Comparison of ENCODE assay signal across 11 cellular contexts in genomic region chr15:66713843-66714508, GRCh38. TPM values are rescaled to one million over a fixed set of nuclear protein-coding genes. Genes with fewer than 3 reads are reported as not detected.
DNase-seq lines count a peak whose midpoint lies in the region; ATAC-seq and TF ChIP-seq lines count a peak whose summit lies in the region.
"Had no signal": no experiment of that assay in that cellular context is flagged by ENCODE, and none has a peak within 500 bp of the region (broad histone marks: within the 10 kb centered on the region; RNA-seq: fewer than 3 reads in every experiment).

No MANE protein-coding gene starts in this region.

- peak overlapping the region; percentile 53 for H3K27ac Mint-ChIP-seq in osteocyte (ENCODE audit: unreplicated experiment)
- H3K27ac Mint-ChIP-seq: stimulated activated effector memory CD8-positive, alpha-beta T cell treated with anti-CD3 and anti-CD28 coated beads, Interleukin-12 subunit alpha, Interleukin-12 subunit beta, amount 100 ng/mL, for 72 hours had no signal

- no peak overlapping the region for H3K4me3 Mint-ChIP-seq in osteocyte (ENCODE audit: unreplicated experiment)
- H3K4me3 Mint-ChIP-seq: neural crest cell; stimulated activated effector memory CD8-positive, alpha-beta T cell treated with anti-CD3 and anti-CD28 coated beads, Interleukin-12 subunit alpha, Interleukin-12 subunit beta, amount 100 ng/mL, for 72 hours had no signal

- H3K27me3 ChIP-seq in effector memory CD4-positive, alpha-beta T cell (replicated peaks; ENCODE audit: control insufficient read depth, insufficient read depth, low read length, poor library complexity, severe bottlenecking), result no peaks in the 10 kb centered on the region
- H3K27me3 ChIP-seq in dorsolateral prefrontal cortex, result no peaks in the 10 kb centered on the region

- no peaks in the 10 kb centered on the region for H3K36me3 ChIP-seq in effector memory CD4-positive, alpha-beta T cell (ENCODE audit: control insufficient read depth, insufficient read depth, low read length)

- no peaks in the 10 kb centered on the region for H3K9me3 Mint-ChIP-seq in osteocyte (ENCODE audit: unreplicated experiment)
- H3K9me3 Mint-ChIP-seq: neural crest cell; stimulated activated effector memory CD8-positive, alpha-beta T cell treated with anti-CD3 and anti-CD28 coated beads, Interleukin-12 subunit alpha, Interleukin-12 subunit beta, amount 100 ng/mL, for 72 hours had no signal

- H3K27ac ChIP-seq in effector memory CD4-positive, alpha-beta T cell (ENCODE audit: insufficient read depth, low read length, poor library complexity, severe bottlenecking), result no peak overlapping the region
- peak overlapping the region in 4 of 59 donors; percentile 1 to 41 (median 18) for H3K27ac ChIP-seq in dorsolateral prefrontal cortex

- DNase-seq in GM10266 (ENCODE audit: extremely low spot score) (peak; percentile 64), OCI-M1 (lab: John Stamatoyannopoulos, UW) (peak; percentile 72), osteocyte (ENCODE audit: extremely low spot score, unreplicated experiment) (no peak), DMS153 (lab: John Stamatoyannopoulos, UW) (no peak), dorsolateral prefrontal cortex (no peak)
- DNase-seq in activated CD4-positive, alpha-beta T cell treated with anti-CD3 and anti-CD28 coated beads for 1 hour, result no peak
- no peak for DNase-seq in effector memory CD4-positive, alpha-beta T cell
- DNase-seq: SHP77 had no signal

- H3K9me3 ChIP-seq in effector memory CD4-positive, alpha-beta T cell (ENCODE audit: control insufficient read depth, low read length), result no peaks in the 10 kb centered on the region

- peaks cover 29% of the 10 kb centered on the region for H3K4me1 Mint-ChIP-seq in osteocyte (ENCODE audit: unreplicated experiment)
- H3K4me1 Mint-ChIP-seq: stimulated activated effector memory CD8-positive, alpha-beta T cell treated with anti-CD3 and anti-CD28 coated beads, Interleukin-12 subunit alpha, Interleukin-12 subunit beta, amount 100 ng/mL, for 72 hours had no signal

- H3K36me3 Mint-ChIP-seq in osteocyte (ENCODE audit: unreplicated experiment), result peaks cover 23% of the 10 kb centered on the region
- H3K36me3 Mint-ChIP-seq: stimulated activated effector memory CD8-positive, alpha-beta T cell treated with anti-CD3 and anti-CD28 coated beads, Interleukin-12 subunit alpha, Interleukin-12 subunit beta, amount 100 ng/mL, for 72 hours had no signal

- TF ChIP-seq CTCF in GM10266 (IDR thresholded peaks at IDR 0.05; ENCODE audit: control insufficient read depth, insufficient read depth, low read depth, missing control alignments) (no peak), osteocyte (IDR thresholded peaks at IDR 0.05) (no peak), dorsolateral prefrontal cortex (IDR thresholded peaks at IDR 0.05 in 54 of 56, conservative IDR thresholded peaks at IDR 0.05 in 2 of 56; ENCODE audit: low read depth in 1 of 56, partially characterized antibody in 56 of 56) (no peak)

- H3K4me3 ChIP-seq in effector memory CD4-positive, alpha-beta T cell (ENCODE audit: insufficient read depth, low read depth, low read length, poor library complexity, severe bottlenecking), result no peak overlapping the region
- H3K4me3 ChIP-seq in dorsolateral prefrontal cortex, result no peak overlapping the region

- no peaks in the 10 kb centered on the region for H3K27me3 Mint-ChIP-seq in osteocyte (ENCODE audit: unreplicated experiment)

- no peaks in the 10 kb centered on the region for H3K4me1 ChIP-seq in effector memory CD4-positive, alpha-beta T cell (ENCODE audit: control insufficient read depth, insufficient read depth, low read length, poor library complexity, severe bottlenecking)

- ATAC-seq in GM21619 (IDR thresholded peaks at IDR 0.05; ENCODE audit: unreplicated experiment), result peak; percentile 72
- ATAC-seq: stimulated activated effector memory CD8-positive, alpha-beta T cell treated with anti-CD3 and anti-CD28 coated beads, Interleukin-12 subunit alpha, Interleukin-12 subunit beta, amount 100 ng/mL, for 72 hours had no signal

- intact Hi-C loops in dorsolateral prefrontal cortex (cut with DNase I), result no loop called here

RNA-seq across cellular contexts. Expression of gene SMAD6, which starts 11.9 kb away (rescaled TPM):
- total RNA-seq in osteocyte (14.6 and 17.5 TPM in 2 replicates), dorsolateral prefrontal cortex (10 to 100 TPM in 55 of 120 experiments, 1 to 10 TPM in 65; 2.4 to 31.5 (median 9.5) TPM)

Comparison
In these comparisons a context has a peak if more than half of its experiments do, and no peak if none do; other contexts are left out.
1. DNase-seq: peak in GM10266 (single experiment) and OCI-M1 (single experiment); none in osteocyte (single experiment), activated CD4-positive, alpha-beta T cell treated with anti-CD3 and anti-CD28 coated beads for 1 hour (single experiment), DMS153 (single experiment), effector memory CD4-positive, alpha-beta T cell (0 of 3) and dorsolateral prefrontal cortex (0 of 10).